21 cellular contexts compared by ENCODE assay signal in genomic region chr22:27673839-27674238, GRCh38.
DNase-seq lines count a peak whose midpoint lies in the region; ATAC-seq and TF ChIP-seq lines count a peak whose summit lies in the region.
"Had no signal": no experiment of that assay in that cellular context is flagged by ENCODE, and none has a peak within 500 bp of the region (broad histone marks: within the 10 kb centered on the region; RNA-seq: fewer than 3 reads in every experiment).

No MANE protein-coding gene starts in this region.

- H3K4me1 ChIP-seq in GM23338 (ENCODE audit: insufficient read depth): peaks cover 29% of the 10 kb centered on the region
- H3K4me1 ChIP-seq in mesodermal cell (ENCODE audit: control insufficient read depth, insufficient read depth, low read length, poor library complexity, severe bottlenecking): peaks cover 30% of the 10 kb centered on the region
- peaks cover 24 to 50% (median 33%) of the 10 kb centered on the region in 3 donors for H3K4me1 ChIP-seq in skeletal muscle tissue (ENCODE audit: control insufficient read depth in 3 of 3, insufficient read depth in 3 of 3, low read length in 3 of 3)
- H3K4me1 ChIP-seq: suprapubic skin had no signal

- no peak overlapping the region for H3K27ac ChIP-seq in GM23338 (ENCODE audit: low read depth)
- H3K27ac ChIP-seq in dorsolateral prefrontal cortex: peak overlapping the region in 48 of 59 donors; percentile 10 to 91 (median 70)
- peak overlapping the region; percentile 23 for H3K27ac ChIP-seq in mesodermal cell (ENCODE audit: low read depth, low read length, severe bottlenecking)
- peak overlapping the region; percentile 85 for H3K27ac ChIP-seq in skeletal muscle tissue (ENCODE audit: low read depth, low read length)
- H3K27ac ChIP-seq: suprapubic skin had no signal

- no peak overlapping the region for H3K4me2 ChIP-seq in GM23338

- H3F3A ChIP-seq in GM23338 (replicated peaks; ENCODE audit: low read depth): peaks cover 22% of the 10 kb centered on the region; the same call in 1 of the 2 replicates

- H3K79me2 ChIP-seq in GM23338 (replicated peaks; ENCODE audit: insufficient read depth): 0 out of 2 replicates have a peak, but pooled peaks cover 5% of the 10 kb centered on the region

- intact Hi-C loops in dorsolateral prefrontal cortex (cut with DNase I): no loop called here

- no peaks in the 10 kb centered on the region for H3K9me3 ChIP-seq in mesodermal cell (ENCODE audit: control insufficient read depth, low read length)
- no peaks in the 10 kb centered on the region for H3K9me3 ChIP-seq in skeletal muscle tissue (ENCODE audit: control insufficient read depth in 3 of 3, low read length in 3 of 3)
- H3K9me3 ChIP-seq: suprapubic skin had no signal

- ATAC-seq in GM23338: no peak
- ATAC-seq: activated CD8-positive, alpha-beta T cell treated with anti-CD3 and anti-CD28 coated beads for 36 hours; CD8-positive, alpha-beta T cell had no signal

- peaks cover 23% of the 10 kb centered on the region for H3K27me3 Mint-ChIP-seq in GM23338 (ENCODE audit: insufficient read depth, low read depth, poor library complexity)
- no peaks in the 10 kb centered on the region for H3K27me3 Mint-ChIP-seq in chondrocyte (ENCODE audit: low read depth)

- H3K27me3 ChIP-seq in GM23338 (ENCODE audit: insufficient read depth) (no peaks in the 10 kb centered on the region), dorsolateral prefrontal cortex (peaks cover 0 to 7% (median 0%) of the 10 kb centered on the region in 45 donors), skeletal muscle tissue (ENCODE audit: control insufficient read depth in 3 of 3, insufficient read depth in 3 of 3, low read length in 3 of 3) (no peaks in the 10 kb centered on the region)

- H3K9ac ChIP-seq in skeletal muscle tissue (ENCODE audit: low read depth in 1 of 3, low read length in 3 of 3): peak overlapping the region; percentile 66 to 86 (median 70)

- H3K9me3 Mint-ChIP-seq in GM23338: no peaks in the 10 kb centered on the region
- peaks cover 9% of the 10 kb centered on the region for H3K9me3 Mint-ChIP-seq in chondrocyte (ENCODE audit: low read depth)
- H3K9me3 Mint-ChIP-seq: activated CD8-positive, alpha-beta T cell treated with anti-CD3 and anti-CD28 coated beads for 36 hours; CD8-positive, alpha-beta T cell had no signal

- H3K9me2 ChIP-seq in GM23338 (ENCODE audit: insufficient read depth): no peaks in the 10 kb centered on the region

- H3K36me3 Mint-ChIP-seq in GM23338 (ENCODE audit: low read depth) (peaks cover 48% of the 10 kb centered on the region), chondrocyte (ENCODE audit: low read depth) (peaks cover 2% of the 10 kb centered on the region)
- H3K36me3 Mint-ChIP-seq: CD8-positive, alpha-beta T cell had no signal

- 84 to 86% methylated on average over 15 of the region's 15 CpGs for WGBS in mesodermal cell (ENCODE audit: insufficient coverage in 2 of 2), 2 experiments

- no peak overlapping the region for H2AFZ ChIP-seq in GM23338

- H3K4me3 Mint-ChIP-seq in GM23338: no peak overlapping the region
- H3K4me3 Mint-ChIP-seq in chondrocyte (ENCODE audit: unreplicated experiment): no peak overlapping the region
- H3K4me3 Mint-ChIP-seq: activated CD8-positive, alpha-beta T cell treated with anti-CD3 and anti-CD28 coated beads for 36 hours; CD8-positive, alpha-beta T cell had no signal

- H4K20me1 ChIP-seq in GM23338 (replicated peaks; ENCODE audit: insufficient read depth): no peaks in the 10 kb centered on the region

- DNase-seq in GM23338 (ENCODE audit: low spot score) (no peak), dorsolateral prefrontal cortex (peak in 7 of 10 donors; percentile 41 to 71 (median 52)), NCI-H1048 (lab: John Stamatoyannopoulos, UW) (no peak), chondrocyte (ENCODE audit: low spot score) (no peak), SKM-1 treated with dmso at 0.1 percent for 144 hours (lab: John Stamatoyannopoulos, UW; ENCODE audit: unreplicated experiment) (no peak)
- DNase-seq: activated CD4-positive, CD25-positive, alpha-beta regulatory T cell; activated CD8-positive, alpha-beta T cell treated with anti-CD3 and anti-CD28 coated beads for 36 hours; activated naive CD4-positive, alpha-beta T cell; activated T-cell treated with anti-CD3 and anti-CD28 coated beads, Interleukin-2, amount 50 U/mL, for 1 hour; CD8-positive, alpha-beta T cell; effector CD8-positive, alpha-beta T cell; foreskin melanocyte; GOT3; NCI-H1092 treated with DMSO at 0.1 percent for 48 hours; NCI-H2081 treated with DMSO at 0.1 percent for 48 hours; NCI-H446 treated with DMSO at 0.1 percent for 48 hours; RPMI8226; T1000 had no signal

- H3K36me3 ChIP-seq in GM23338 (ENCODE audit: insufficient read depth) (peaks cover 19% of the 10 kb centered on the region), mesodermal cell (ENCODE audit: control insufficient read depth, insufficient read depth, low read length) (no peaks in the 10 kb centered on the region), skeletal muscle tissue (ENCODE audit: control insufficient read depth in 3 of 3, insufficient read depth in 3 of 3, low read length in 3 of 3) (peaks cover 0 to 2% (median 0%) of the 10 kb centered on the region in 3 donors)
- H3K36me3 ChIP-seq: suprapubic skin had no signal

- no peak for TF ChIP-seq CTCF in GM23338 (conservative IDR thresholded peaks at IDR 0.05; ENCODE audit: low read depth in 2 of 2)
- peak in 1 of 56 donors; percentile 16 for TF ChIP-seq CTCF in dorsolateral prefrontal cortex (IDR thresholded peaks at IDR 0.05 in 54 of 56, conservative IDR thresholded peaks at IDR 0.05 in 2 of 56; ENCODE audit: low read depth in 1 of 56, partially characterized antibody in 56 of 56)
- no peak for TF ChIP-seq CTCF in chondrocyte (IDR thresholded peaks at IDR 0.05)

- H3K4me1 Mint-ChIP-seq in GM23338 (peaks cover 34% of the 10 kb centered on the region), chondrocyte (ENCODE audit: low read depth) (peaks cover 68% of the 10 kb centered on the region)

- H3K27ac Mint-ChIP-seq in GM23338 (peak overlapping the region; percentile 56; the same call in 1 of the 2 replicates), chondrocyte (ENCODE audit: unreplicated experiment) (no peak overlapping the region)
- H3K27ac Mint-ChIP-seq: activated CD8-positive, alpha-beta T cell treated with anti-CD3 and anti-CD28 coated beads for 36 hours; CD8-positive, alpha-beta T cell had no signal

- H3K4me3 ChIP-seq in GM23338 (no peak overlapping the region), dorsolateral prefrontal cortex (peak overlapping the region in 7 of 59 donors; percentile 8 to 28 (median 21)), mesodermal cell (ENCODE audit: extremely low read depth, insufficient read depth, low read length, poor library complexity, severe bottlenecking) (no peak overlapping the region), skeletal muscle tissue (ENCODE audit: low read length in 3 of 3) (peak overlapping the region; percentile 2 to 46 (median 30))
- H3K4me3 ChIP-seq: suprapubic skin had no signal

TF ChIP-seq in GM23338, 12 proteins besides CTCF, POLR2A, EP300 and RAD21:
- TF ChIP-seq ZNF331 (CRISPR knock-in tag; IDR thresholded peaks at IDR 0.05; ENCODE audit: low read depth) (no peak), CREB1 (CRISPR knock-in tag; IDR thresholded peaks at IDR 0.05; ENCODE audit: low read depth) (no peak)

Comparison
In these comparisons a context has a peak if more than half of its experiments do, and no peak if none do; other contexts are left out.
1. DNase-seq: peak in dorsolateral prefrontal cortex (7 of 10); none in GM23338 (single experiment), NCI-H1048 (single experiment), chondrocyte (single experiment) and SKM-1 treated with dmso at 0.1 percent for 144 hours (single experiment).
2. H3K4me3 ChIP-seq: peak in skeletal muscle tissue (3 of 3); none in GM23338 (single experiment) and mesodermal cell (single experiment).